24 cellular contexts compared by ENCODE assay signal in the genomic region with DNA sequence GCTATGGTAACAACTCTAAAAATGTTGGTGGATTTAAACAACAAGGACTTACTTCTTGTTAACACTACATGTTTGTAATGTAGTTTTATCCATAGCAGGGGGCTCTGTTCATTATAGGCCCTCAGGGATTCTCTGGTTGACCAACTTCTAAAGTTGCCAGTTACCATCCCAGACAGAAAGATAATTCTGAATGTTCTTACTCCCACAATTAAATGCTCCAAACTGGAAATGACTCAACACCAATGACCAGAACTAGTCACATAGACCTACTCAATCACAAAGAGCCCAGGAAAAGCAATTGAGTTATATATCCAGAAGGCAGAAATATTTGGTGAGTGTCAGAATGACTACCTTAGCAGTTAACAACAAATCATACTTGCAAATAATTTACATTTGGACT.
"Had no signal": no experiment of that assay in that cellular context is flagged by ENCODE, and none has a peak within 500 bp of the region (broad histone marks: within the 10 kb centered on the region; RNA-seq: fewer than 3 reads in every experiment).

No MANE protein-coding gene starts in this region.

- DNase-seq: activated CD4-positive, alpha-beta T cell treated with anti-CD3 and anti-CD28 coated beads for 48 hours; activated CD4-positive, alpha-beta T cell treated with anti-CD3 and anti-CD28 coated beads, Interleukin-2, amount 50 U/mL, for 48 hours; activated CD4-positive, CD25-positive, alpha-beta regulatory T cell treated with anti-CD3 and anti-CD28 coated beads, Interleukin-2, amount 50 U/mL, for 72 hours; activated CD8-positive, alpha-beta memory T cell treated with anti-CD3 and anti-CD28 coated beads, Interleukin-2, amount 10 ng/mL, durations not matched to agents 7 days and 5 days; activated effector memory CD4-positive, alpha-beta T cell treated with Interleukin-2 at 50 U/mL for 16 hours; activated naive CD4-positive, alpha-beta T cell; activated T-cell treated with anti-CD3 and anti-CD28 coated beads, Interleukin-2, amount 50 U/mL, for 24 hours; aorta; Kasumi-1; MV-4-11; NCI-H1105; NCI-H1436; NCI-H1694 treated with DMSO at 0.1 percent for 48 hours; NCI-H2029 treated with DMSO at 0.1 percent for 48 hours; NCI-H510A treated with DMSO at 0.1 percent for 48 hours; NCI-H69; NK-92 treated with Interleukin-12 subunit alpha and Interleukin-12 subunit beta, amount 100 ng/mL, for 24 hours; OCI-M1; SHP77; T-helper 17 cell; T-helper 9 cell had no signal

- ATAC-seq: activated CD8-positive, alpha-beta memory T cell treated with anti-CD3 and anti-CD28 coated beads, Interleukin-2, amount 10 ng/mL, durations not matched to agents 7 days and 5 days; Panc1; T-helper 17 cell; WTC11 had no signal

- H3K27ac ChIP-seq: RWPE1 had no signal
